12 cellular contexts compared by ENCODE assay signal in genomic region chr14:24479999-24480398, GRCh38. TPM values are rescaled to one million over a fixed set of nuclear protein-coding genes. Genes with fewer than 3 reads are reported as not detected.
"Had no signal": no experiment of that assay in that cellular context is flagged by ENCODE, and none has a peak within 500 bp of the region (broad histone marks: within the 10 kb centered on the region; RNA-seq: fewer than 3 reads in every experiment).

No MANE protein-coding gene starts in this region.

RNA-seq across cellular contexts. Expression of gene CMA1, which starts 28.1 kb away (rescaled TPM):
- total RNA-seq: natural killer cell treated with Interleukin-12 subunit alpha and Interleukin-12 subunit beta and Interleukin-15 and Interleukin-18, amount 100 ng/mL, for 72 hours; neural crest cell; osteocyte; prostate gland; pulmonary artery endothelial cell; right atrium auricular region; smooth muscle cell; spleen; suprapubic skin; testis; transverse colon; uterus had no signal
- polyA plus RNA-seq: smooth muscle cell had no signal
